Comparison of ENCODE assay signal across 35 cellular contexts in the genomic region with DNA sequence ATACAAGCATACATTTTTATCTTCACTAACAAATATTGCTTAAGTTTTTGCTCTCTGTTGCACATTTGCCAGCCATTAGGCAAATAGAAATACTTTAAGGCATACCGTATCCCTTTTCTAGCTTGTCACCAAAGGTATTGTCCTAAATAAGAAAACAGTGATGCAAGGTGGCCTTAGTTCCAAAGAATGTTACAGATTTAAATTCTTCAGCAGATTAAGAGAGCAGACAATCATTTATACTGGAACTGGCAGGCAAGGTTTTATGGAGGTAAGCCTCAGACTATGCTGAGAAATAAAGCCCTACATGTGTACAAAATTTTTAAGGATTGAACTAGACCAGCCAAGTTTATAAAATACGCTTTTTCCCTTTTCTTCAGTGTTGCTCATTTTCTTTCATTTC.
A peak's percentile ranks its signal among the peaks of the same experiment; 100 is the strongest.
DNase-seq lines count a peak whose midpoint lies in the region; FAIRE-seq and TF ChIP-seq lines count a peak whose summit lies in the region.
"Had no signal": no experiment of that assay in that cellular context is flagged by ENCODE, and none has a peak within 500 bp of the region (broad histone marks: within the 10 kb centered on the region; RNA-seq: fewer than 3 reads in every experiment).

No MANE protein-coding gene starts in this region.

- no peaks in the 10 kb centered on the region for H3K36me3 ChIP-seq in neural progenitor cell
- no peaks in the 10 kb centered on the region for H3K36me3 ChIP-seq in transverse colon
- H3K36me3 ChIP-seq: BE2C; BLaER1; BLaER1 treated with 17β-estradiol and CSF1 and Interleukin-3, amounts not matched to agents 10 nM and 100 nM had no signal

- no peaks in the 10 kb centered on the region for H3K79me2 ChIP-seq in neural progenitor cell (ENCODE audit: low read depth)

- no peak overlapping the region for H3K9ac ChIP-seq in neural progenitor cell
- H3K9ac ChIP-seq: BLaER1; BLaER1 treated with 17β-estradiol and CSF1 and Interleukin-3, amounts not matched to agents 10 nM and 100 nM had no signal

- peak; percentile 5 for DNase-seq in NCI-H82 (lab: John Stamatoyannopoulos, UW)
- no peak for DNase-seq in NCI-H82 treated with DMSO at 0.1 percent for 48 hours (lab: John Stamatoyannopoulos, UW; ENCODE audit: unreplicated experiment)
- no peak for DNase-seq in D721Med (ENCODE audit: insufficient read length, low spot score)
- DNase-seq in neural progenitor cell (ENCODE audit: low spot score), result peak; percentile 45
- DNase-seq in retinal pigment epithelial cell (ENCODE audit: low read depth), result peak; percentile 43
- no peak for DNase-seq in GM12891 (ENCODE audit: insufficient read length, low spot score)
- no peak for DNase-seq in T1000 (lab: John Stamatoyannopoulos, UW)
- DNase-seq in transverse colon, result no peak
- DNase-seq: 8988T; ACHN; AML-193; BE2C; C1 segment of cervical spinal cord; Caco-2; Calu3; CD4-positive, alpha-beta memory T cell; CD4-positive, alpha-beta T cell; CD4-positive, CD25-positive, alpha-beta regulatory T cell; CD8-positive, alpha-beta memory T cell; CD8-positive, alpha-beta T cell; COR-L47; DMS 273 treated with DMSO at 0.1 percent for 48 hours; DMS153; DMS79; DMS79 treated with DMSO at 0.1 percent for 48 hours; DND-41; EL had no signal

- H3F3A ChIP-seq in neural progenitor cell (ENCODE audit: low read depth), result no peaks in the 10 kb centered on the region

- H3K4me3 ChIP-seq in neural progenitor cell (no peak overlapping the region), retinal pigment epithelial cell (ENCODE audit: low read length) (no peak overlapping the region), transverse colon (no peak overlapping the region)
- H3K4me3 ChIP-seq: A549; BLaER1; BLaER1 treated with 17β-estradiol and CSF1 and Interleukin-3, amounts not matched to agents 10 nM and 100 nM had no signal

- H3K27me3 ChIP-seq in neural progenitor cell, result no peaks in the 10 kb centered on the region
- no peaks in the 10 kb centered on the region for H3K27me3 ChIP-seq in transverse colon
- H3K27me3 ChIP-seq: BE2C; BLaER1; BLaER1 treated with 17β-estradiol and CSF1 and Interleukin-3, amounts not matched to agents 10 nM and 100 nM had no signal

- H3K36me3 Mint-ChIP-seq in neural progenitor cell, result no peaks in the 10 kb centered on the region
- H3K36me3 Mint-ChIP-seq: CD14-positive monocyte; CD4-positive, alpha-beta memory T cell; CD4-positive, CD25-positive, alpha-beta regulatory T cell; CD8-positive, alpha-beta memory T cell; CD8-positive, alpha-beta T cell had no signal

- H3K4me1 Mint-ChIP-seq in neural progenitor cell, result peaks cover 9% of the 10 kb centered on the region
- H3K4me1 Mint-ChIP-seq: B cell; CD14-positive monocyte; CD4-positive, alpha-beta memory T cell; CD4-positive, CD25-positive, alpha-beta regulatory T cell; CD8-positive, alpha-beta memory T cell had no signal

- TF ChIP-seq POLR2A in GM12891 (IDR thresholded peaks at IDR 0.05; ENCODE audit: low read depth, low read length) (no peak), transverse colon (IDR thresholded peaks at IDR 0.05) (no peak)

- no peak for TF ChIP-seq CTCF in D721Med (IDR thresholded peaks at IDR 0.05; ENCODE audit: insufficient read depth, missing control alignments)
- TF ChIP-seq CTCF in neural progenitor cell (IDR thresholded peaks at IDR 0.05), result no peak
- no peak for TF ChIP-seq CTCF in retinal pigment epithelial cell (conservative IDR thresholded peaks at IDR 0.05; ENCODE audit: low read depth, low read length)
- TF ChIP-seq CTCF in transverse colon (IDR thresholded peaks at IDR 0.05), result no peak

- H3K4me2 ChIP-seq in neural progenitor cell, result no peak overlapping the region
- H3K4me2 ChIP-seq: A549; BLaER1; BLaER1 treated with 17β-estradiol and CSF1 and Interleukin-3, amounts not matched to agents 10 nM and 100 nM had no signal

- no peak overlapping the region for H3K27ac ChIP-seq in neural progenitor cell
- H3K27ac ChIP-seq in transverse colon, result no peak overlapping the region
- H3K27ac ChIP-seq: 22Rv1; A549; BLaER1; BLaER1 treated with 17β-estradiol and CSF1 and Interleukin-3, amounts not matched to agents 10 nM and 100 nM; C4-2B had no signal

- peaks cover under 1% of the 10 kb centered on the region for H3K9me3 Mint-ChIP-seq in neural progenitor cell

- no peaks in the 10 kb centered on the region for H3K27me3 Mint-ChIP-seq in neural progenitor cell (ENCODE audit: insufficient read depth, low read depth)
- H3K27me3 Mint-ChIP-seq: B cell; CD4-positive, alpha-beta memory T cell; CD4-positive, alpha-beta T cell; CD4-positive, CD25-positive, alpha-beta regulatory T cell; CD8-positive, alpha-beta memory T cell had no signal

- TF ChIP-seq EP300 in transverse colon (IDR thresholded peaks at IDR 0.05; ENCODE audit: low read depth), result no peak

- in situ Hi-C loops in transverse colon (cut with MboI; ENCODE audit: low pct_ligation_motif_present in 1 of 4, low pct_unique_long_range_greater_than_20kb in 1 of 4, low sequenced_read_pairs in 3 of 4), result no loop called here

- H2AFZ ChIP-seq in neural progenitor cell (replicated peaks), result no peak overlapping the region

- WGBS in transverse colon (ENCODE audit: low coverage in 1 of 2), 2 donors, result 78 to 86% methylated on average over 2 of the region's 2 CpGs

- H3K4me3 Mint-ChIP-seq in neural progenitor cell, result no peak overlapping the region
- H3K4me3 Mint-ChIP-seq: B cell; CD14-positive monocyte; CD4-positive, alpha-beta memory T cell; CD4-positive, alpha-beta T cell; CD4-positive, CD25-positive, alpha-beta regulatory T cell; CD8-positive, alpha-beta memory T cell; CD8-positive, alpha-beta T cell had no signal

- peak; percentile 6 for FAIRE-seq in D721Med (lab: Jason Lieb, UNC)
- FAIRE-seq in GM12891 (lab: Jason Lieb, UNC), result no peak
- FAIRE-seq: A204.1, A549 had no signal

- H3K4me1 ChIP-seq in neural progenitor cell (peaks cover 16% of the 10 kb centered on the region), transverse colon (no peaks in the 10 kb centered on the region)
- H3K4me1 ChIP-seq: A549; BE2C; BLaER1; BLaER1 treated with 17β-estradiol and CSF1 and Interleukin-3, amounts not matched to agents 10 nM and 100 nM; Caco-2 had no signal

- no peaks in the 10 kb centered on the region for H4K20me1 ChIP-seq in neural progenitor cell (ENCODE audit: low read depth)
- H4K20me1 ChIP-seq: BLaER1; BLaER1 treated with 17β-estradiol and CSF1 and Interleukin-3, amounts not matched to agents 10 nM and 100 nM had no signal

- intact Hi-C loops in transverse colon (cut with DNase I; ENCODE audit: low total_unique reads), result no loop called here

- H3K9me3 ChIP-seq in neural progenitor cell (ENCODE audit: low read depth) (no peaks in the 10 kb centered on the region), transverse colon (peaks cover 0 to 4% of the 10 kb centered on the region in 2 donors)
- H3K9me3 ChIP-seq: A549, BE2C, BLaER1, Caco-2 had no signal

- H3K27ac Mint-ChIP-seq in neural progenitor cell, result no peak overlapping the region
- H3K27ac Mint-ChIP-seq: B cell; CD14-positive monocyte; CD4-positive, alpha-beta T cell; CD4-positive, CD25-positive, alpha-beta regulatory T cell; CD8-positive, alpha-beta memory T cell; CD8-positive, alpha-beta T cell had no signal

TF ChIP-seq in GM12891, 5 proteins besides CTCF, POLR2A, EP300 and RAD21:
- TF ChIP-seq TAF1 (IDR thresholded peaks at IDR 0.05; ENCODE audit: low read depth, low read length) (no peak), POLR2AphosphoS5 (IDR thresholded peaks at IDR 0.05; ENCODE audit: low read depth, low read length) (no peak), PAX5 (IDR thresholded peaks at IDR 0.05; ENCODE audit: insufficient read depth, low read length, severe bottlenecking) (no peak), SPI1 (IDR thresholded peaks at IDR 0.05; ENCODE audit: low read depth, low read length) (no peak), POU2F2 (IDR thresholded peaks at IDR 0.05; ENCODE audit: low read depth, low read length) (no peak)

Comparison
In these comparisons a context has a peak if more than half of its experiments do, and no peak if none do; other contexts are left out.
1. DNase-seq: peak in NCI-H82 (single experiment), neural progenitor cell (single experiment) and retinal pigment epithelial cell (single experiment); none in NCI-H82 treated with DMSO at 0.1 percent for 48 hours (single experiment), D721Med (single experiment), GM12891 (single experiment), T1000 (single experiment) and transverse colon (single experiment).